8 cellular contexts compared by ENCODE assay signal in the genomic region with DNA sequence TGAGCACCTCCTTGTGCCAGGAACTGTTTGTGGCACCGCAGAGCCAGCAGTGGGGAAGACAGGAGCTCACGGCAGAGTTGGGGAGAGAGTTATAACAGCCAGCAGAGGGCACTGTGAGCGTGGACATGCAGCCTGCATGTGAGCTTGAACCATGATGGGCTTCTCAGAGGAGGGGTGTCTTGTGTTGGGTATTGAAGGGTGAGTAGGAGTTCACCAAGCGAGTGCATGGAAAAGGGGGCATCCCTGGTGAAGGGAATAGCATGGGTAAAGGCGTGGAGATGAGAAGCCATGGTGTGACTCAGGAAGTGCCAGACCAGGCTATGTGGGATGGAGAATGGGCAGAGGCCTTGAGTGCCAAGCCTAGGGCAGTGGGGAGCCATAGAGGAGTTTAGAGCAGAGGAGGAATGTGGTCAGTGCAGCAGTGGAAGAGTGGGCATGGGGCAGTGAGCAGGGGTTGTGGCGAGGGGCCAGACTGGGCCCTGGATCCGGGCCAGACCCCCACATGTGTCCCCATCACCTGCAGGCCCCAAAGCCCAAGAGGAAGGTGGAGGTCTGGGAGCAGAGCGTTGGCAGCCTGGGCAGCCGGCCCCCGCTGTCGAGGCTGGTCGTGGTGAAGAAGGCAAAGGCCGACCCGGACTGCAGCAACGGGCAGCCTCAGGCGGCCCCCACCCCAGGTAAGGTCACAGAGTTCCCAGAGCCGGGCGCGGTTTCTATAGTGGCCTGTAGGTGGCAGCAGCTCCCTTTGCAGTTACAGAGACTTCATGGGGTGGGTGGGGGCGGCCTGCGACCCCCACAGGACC. TPM values are rescaled to one million over a fixed set of nuclear protein-coding genes. Genes with fewer than 3 reads are reported as not detected.
DNase-seq lines count a peak whose midpoint lies in the region; ATAC-seq, FAIRE-seq and TF ChIP-seq lines count a peak whose summit lies in the region.

No MANE protein-coding gene starts in this region.

- DNase-seq in A549 (ENCODE audit: low read depth in 1 of 2, low spot score in 1 of 2), result peak; percentile 61 to 82
- peak; percentile 58 for DNase-seq in GM19238 (ENCODE audit: insufficient read length, low spot score)
- peak; percentile 75 for DNase-seq in OCI-LY7 (ENCODE audit: low spot score)
- DNase-seq in activated T-cell treated with anti-CD3 and anti-CD28 coated beads for 24 hours (ENCODE audit: low read depth), result peak; percentile 47
- peak; percentile 26 for DNase-seq in fibroblast of gingiva (ENCODE audit: low read depth)
- peak; percentile 60 for DNase-seq in neuronal stem cell (ENCODE audit: low spot score)
- DNase-seq in type B pancreatic cell (ENCODE audit: extremely low spot score, unreplicated experiment), result no peak

- BruUV-seq in OCI-LY7 (replicated peaks; lab: Mats Ljungman, UMichigan), result no TSS peak

- H3K9me3 ChIP-seq in A549 (no peaks in the 10 kb centered on the region), OCI-LY7 (ENCODE audit: low read length) (no peaks in the 10 kb centered on the region), neuronal stem cell (replicated peaks in 1 of 2; ENCODE audit: control insufficient read depth in 2 of 2, insufficient read depth in 1 of 2, low read depth in 1 of 2, low read length in 2 of 2) (no peaks in the 10 kb centered on the region)

- TF ChIP-seq CTCF in A549 (IDR thresholded peaks at IDR 0.05) (peak; percentile 50), OCI-LY7 (conservative IDR thresholded peaks at IDR 0.05; ENCODE audit: low read length) (peak; percentile 78), type B pancreatic cell (conservative IDR thresholded peaks at IDR 0.05) (peak; percentile 87)

- FAIRE-seq in A549 (lab: Jason Lieb, UNC), result no peak

- no peaks in the 10 kb centered on the region for H3K27me3 ChIP-seq in neuronal stem cell (ENCODE audit: control insufficient read depth in 3 of 3, insufficient read depth in 3 of 3, low read depth in 1 of 3, low read length in 3 of 3)

- intact Hi-C loops in OCI-LY7 (cut with micrococcal nuclease; ENCODE audit: unreplicated experiment), result loop anchor here (1.0 kb wide), 1 partner anchor 85 kb away; no protein-coding TSS in a partner anchor

- peak overlapping the region; percentile 46 for H3K27ac Mint-ChIP-seq in type B pancreatic cell

- H3K9me3 Mint-ChIP-seq in type B pancreatic cell, result no peaks in the 10 kb centered on the region

- H2AK5ac ChIP-seq in neuronal stem cell (ENCODE audit: low read depth, low read length), result peak overlapping the region; percentile 57

- H3K79me1 ChIP-seq in neuronal stem cell (ENCODE audit: low read depth, low read length), result peaks cover 4% of the 10 kb centered on the region

- H3K4me3 Mint-ChIP-seq in type B pancreatic cell, result no peak overlapping the region

- H3K4me3 ChIP-seq in A549 (no peak overlapping the region), OCI-LY7 (ENCODE audit: low read depth, low read length, poor library complexity, severe bottlenecking) (no peak overlapping the region), neuronal stem cell (ENCODE audit: low read length in 2 of 2) (peak overlapping the region in 1 of 2 donors; percentile 3)

- peak overlapping the region; percentile 58 for H2BK15ac ChIP-seq in neuronal stem cell (ENCODE audit: low read length)

- H2BK5ac ChIP-seq in neuronal stem cell (ENCODE audit: low read length), result peak overlapping the region; percentile 93

- H2BK12ac ChIP-seq in neuronal stem cell (ENCODE audit: low read length), result no peak overlapping the region

- H3K9ac ChIP-seq in neuronal stem cell (ENCODE audit: low read depth, low read length, poor library complexity), result no peak overlapping the region

- H2AFZ ChIP-seq in OCI-LY7 (ENCODE audit: low read length) (no peak overlapping the region), neuronal stem cell (ENCODE audit: low read length) (no peak overlapping the region)

- no peak for TF ChIP-seq EP300 in A549 (IDR thresholded peaks at IDR 0.05)

- no peak overlapping the region for H4K91ac ChIP-seq in neuronal stem cell (ENCODE audit: low read depth, low read length, poor library complexity)

- peak overlapping the region; percentile 75 for H3K23ac ChIP-seq in neuronal stem cell (ENCODE audit: low read depth, low read length, poor library complexity)

- no peak overlapping the region for H3K27ac ChIP-seq in A549
- H3K27ac ChIP-seq in OCI-LY7 (ENCODE audit: low read depth, low read length, poor library complexity, severe bottlenecking), result no peak overlapping the region
- H3K27ac ChIP-seq in neuronal stem cell (replicated peaks; ENCODE audit: low read length), result no peak overlapping the region

- H3K27me3 Mint-ChIP-seq in type B pancreatic cell, result no peaks in the 10 kb centered on the region

- TF ChIP-seq POLR2A in A549 (IDR thresholded peaks at IDR 0.05; ENCODE audit: low read length), result no peak

- H4K20me1 ChIP-seq in OCI-LY7 (ENCODE audit: insufficient read depth, low read length), result no peaks in the 10 kb centered on the region

- H3K9me2 ChIP-seq in OCI-LY7 (ENCODE audit: insufficient read depth, low read length), result no peaks in the 10 kb centered on the region

- ATAC-seq in A549 (peak; percentile 86 to 88), HG02678 (IDR thresholded peaks at IDR 0.05; ENCODE audit: unreplicated experiment) (no peak)

- H3K4me1 ChIP-seq in A549 (no peaks in the 10 kb centered on the region), OCI-LY7 (ENCODE audit: insufficient read depth, low read length, poor library complexity, severe bottlenecking) (no peaks in the 10 kb centered on the region), neuronal stem cell (ENCODE audit: control insufficient read depth in 2 of 2, insufficient read depth in 1 of 2, low read depth in 1 of 2, low read length in 2 of 2) (no peaks in the 10 kb centered on the region)

- no peak overlapping the region for H3K4ac ChIP-seq in neuronal stem cell (ENCODE audit: low read length)

- H3K14ac ChIP-seq in neuronal stem cell (ENCODE audit: low read length), result no peak overlapping the region

- H3K36me3 ChIP-seq in OCI-LY7 (ENCODE audit: insufficient read depth, low read length), result peaks cover 77% of the 10 kb centered on the region
- H3K36me3 ChIP-seq in neuronal stem cell (replicated peaks in 1 of 2; ENCODE audit: control insufficient read depth in 2 of 2, insufficient read depth in 2 of 2, low read length in 2 of 2), result peaks cover 18 to 41% of the 10 kb centered on the region in 2 donors

- POLR2A ChIA-PET in A549 (lab: Yijun Ruan, JAX), result no interaction called here
- POLR2A ChIA-PET in OCI-LY7 (lab: Charles Lee), result interaction anchor here (0.7 to 1.5 kb wide), 4 partner anchors 20 to 259 kb away, joined by 3 to 4 read pairs (median 3); a partner anchor contains a TSS

- H3K4me1 Mint-ChIP-seq in type B pancreatic cell (ENCODE audit: unreplicated experiment), result peaks cover 5% of the 10 kb centered on the region

- H2BK120ac ChIP-seq in neuronal stem cell (ENCODE audit: low read depth, low read length), result no peak overlapping the region

- peak; percentile 67 to 70 for TF ChIP-seq RAD21 in A549 (conservative IDR thresholded peaks at IDR 0.05 in 1 of 2, IDR thresholded peaks at IDR 0.05 in 1 of 2)

- no peak overlapping the region for H3K4me2 ChIP-seq in A549
- no peak overlapping the region for H3K4me2 ChIP-seq in OCI-LY7 (ENCODE audit: low read length)
- H3K4me2 ChIP-seq in neuronal stem cell (ENCODE audit: insufficient read depth, low read length, poor library complexity, severe bottlenecking), result no peak overlapping the region

- H3K36me3 Mint-ChIP-seq in type B pancreatic cell, result peaks cover 4% of the 10 kb centered on the region

- WGBS in A549 (ENCODE audit: missing lambda C conversion rate), result 35% methylated on average over 9 of the region's 21 CpGs
- no CpG with 5 or more reads among the region's 21 CpGs for WGBS in neuronal stem cell (ENCODE audit: extremely low coverage in 2 of 2, insufficient read length in 2 of 2, insufficient replicate concordance in 1 of 2), 2 donors

- no peaks in the 10 kb centered on the region for H3K79me2 ChIP-seq in OCI-LY7 (ENCODE audit: insufficient read depth, low read depth, low read length)

- H3K18ac ChIP-seq in neuronal stem cell (ENCODE audit: low read length), result peak overlapping the region; percentile 64

- CTCF ChIA-PET in A549 (lab: Yijun Ruan, JAX) (interaction anchor here (0.5 to 5.5 kb wide), 25 partner anchors 9 to 258 kb away, joined by 3 to 47 read pairs (median 5); a partner anchor contains a TSS), OCI-LY7 (lab: Charles Lee; ENCODE audit: unreplicated experiment) (interaction anchor here (0.6 to 1.2 kb wide), 4 partner anchors 28 to 1255 kb away, joined by 5 to 10 read pairs (median 8); a partner anchor contains a TSS)

- no peak overlapping the region for H4K8ac ChIP-seq in neuronal stem cell (ENCODE audit: low read depth, low read length)

RNA-seq across cellular contexts. Expression of a gene that starts 11.8 kb away (rescaled TPM):
- polyA plus RNA-seq in A549 (2011; rRNA removed) (0.08 and 0.29 TPM in 2 replicates), A549 (2017; fragmentation: RNase III; extraction: RNeasy Plus Mini Kit Qiagen cat#74134 plus additional on column Dnase treatment) (0.29 to 0.38 TPM in 2 of 3 replicates, not detected in the other)
- polyA plus RNA-seq in A549 (2012; cell fraction: cytosol; rRNA removed), result 0.05 and 0.16 TPM in 2 replicates
- 0.05 and 0.20 TPM in 2 replicates for polyA plus RNA-seq in A549 (2012; cell fraction: nucleus; rRNA removed)
- 0.29 TPM in 1 of 2 replicates, not detected in the other for polyA minus RNA-seq in A549 (2011; rRNA and poly(A)+ RNA removed)
- not detected in 2 replicates for total RNA-seq in OCI-LY7 (2014; rRNA removed; shearing (Covaris generic))
- total RNA-seq in OCI-LY7 (2022) (not detected in 2 replicates), type B pancreatic cell (ENCODE audit: low replicate concordance) (4.9 and 6.1 TPM in 2 replicates)
- 0.26 TPM for polyA plus RNA-seq in neuronal stem cell (2013, experiment 1 of 2)
- 0.32 TPM for polyA plus RNA-seq in neuronal stem cell (2013, experiment 2 of 2)

RNA-seq across cellular contexts. Expression of a gene that starts 20.4 kb away (rescaled TPM):
- polyA plus RNA-seq in A549 (2011; rRNA removed), result 11.4 and 12.3 TPM in 2 replicates
- polyA plus RNA-seq in A549 (2012; cell fraction: cytosol; rRNA removed), result 24.2 and 25.2 TPM in 2 replicates
- 25.8 and 28.6 TPM in 2 replicates for polyA plus RNA-seq in A549 (2012; cell fraction: nucleus; rRNA removed)
- 14.9 to 18.0 TPM (median 16.5 TPM) in 3 replicates for polyA plus RNA-seq in A549 (2017; fragmentation: RNase III; extraction: RNeasy Plus Mini Kit Qiagen cat#74134 plus additional on column Dnase treatment)
- 10.3 and 12.2 TPM in 2 replicates for polyA minus RNA-seq in A549 (2011; rRNA and poly(A)+ RNA removed)
- total RNA-seq in OCI-LY7 (2014; rRNA removed; shearing (Covaris generic)), result 37.8 and 38.2 TPM in 2 replicates
- 31.6 and 35.0 TPM in 2 replicates for total RNA-seq in OCI-LY7 (2022)
- 17.8 TPM for polyA plus RNA-seq in neuronal stem cell (2013, experiment 1 of 2)
- polyA plus RNA-seq in neuronal stem cell (2013, experiment 2 of 2), result 16.3 TPM
- 14.3 and 18.5 TPM in 2 replicates for total RNA-seq in type B pancreatic cell (ENCODE audit: low replicate concordance)

RNA-seq across cellular contexts. Expression of a gene that starts 34.9 kb away (rescaled TPM):
- polyA plus RNA-seq in A549 (2011; rRNA removed) (not detected in 2 replicates), A549 (2017; fragmentation: RNase III; extraction: RNeasy Plus Mini Kit Qiagen cat#74134 plus additional on column Dnase treatment) (not detected in 3 replicates)
- 0.05 TPM in 1 of 2 replicates, not detected in the other for polyA plus RNA-seq in A549 (2012; cell fraction: cytosol; rRNA removed)
- polyA plus RNA-seq in A549 (2012; cell fraction: nucleus; rRNA removed), result not detected in 2 replicates
- polyA minus RNA-seq in A549 (2011; rRNA and poly(A)+ RNA removed), result not detected in 2 replicates
- 2.7 and 6.2 TPM in 2 replicates for total RNA-seq in OCI-LY7 (2014; rRNA removed; shearing (Covaris generic))
- total RNA-seq in OCI-LY7 (2022) (0.44 and 0.59 TPM in 2 replicates), type B pancreatic cell (ENCODE audit: low replicate concordance) (not detected in 2 replicates)
- 1.2 TPM for polyA plus RNA-seq in neuronal stem cell (2013, experiment 1 of 2)
- 1.3 TPM for polyA plus RNA-seq in neuronal stem cell (2013, experiment 2 of 2)

RNA-seq across cellular contexts. Expression of a gene that starts 37.1 kb away (rescaled TPM):
- polyA plus RNA-seq in A549 (2011; rRNA removed) (3.3 and 3.5 TPM in 2 replicates), A549 (2017; fragmentation: RNase III; extraction: RNeasy Plus Mini Kit Qiagen cat#74134 plus additional on column Dnase treatment) (10.4 to 13.2 TPM (median 12.8 TPM) in 3 replicates)
- polyA plus RNA-seq in A549 (2012; cell fraction: cytosol; rRNA removed), result 11.5 and 16.8 TPM in 2 replicates
- polyA plus RNA-seq in A549 (2012; cell fraction: nucleus; rRNA removed), result 28.8 and 36.1 TPM in 2 replicates
- polyA minus RNA-seq in A549 (2011; rRNA and poly(A)+ RNA removed), result 3.4 and 8.0 TPM in 2 replicates
- 19.8 and 20.2 TPM in 2 replicates for total RNA-seq in OCI-LY7 (2014; rRNA removed; shearing (Covaris generic))
- total RNA-seq in OCI-LY7 (2022) (21.9 and 23.2 TPM in 2 replicates), type B pancreatic cell (ENCODE audit: low replicate concordance) (4.8 and 26.3 TPM in 2 replicates)
- polyA plus RNA-seq in neuronal stem cell (2013, experiment 1 of 2), result 34.4 TPM
- polyA plus RNA-seq in neuronal stem cell (2013, experiment 2 of 2), result 34.5 TPM

RNA-seq across cellular contexts. Expression of a gene that starts 38.0 kb away (rescaled TPM):
- polyA plus RNA-seq in A549 (2011; rRNA removed) (1.1 and 1.4 TPM in 2 replicates), A549 (2017; fragmentation: RNase III; extraction: RNeasy Plus Mini Kit Qiagen cat#74134 plus additional on column Dnase treatment) (3.1 to 3.6 TPM (median 3.3 TPM) in 3 replicates)
- 1.4 and 1.7 TPM in 2 replicates for polyA plus RNA-seq in A549 (2012; cell fraction: cytosol; rRNA removed)
- polyA plus RNA-seq in A549 (2012; cell fraction: nucleus; rRNA removed), result 2.4 and 3.8 TPM in 2 replicates
- polyA minus RNA-seq in A549 (2011; rRNA and poly(A)+ RNA removed), result 0.39 and 0.99 TPM in 2 replicates
- total RNA-seq in OCI-LY7 (2014; rRNA removed; shearing (Covaris generic)), result not detected in 2 replicates
- total RNA-seq in OCI-LY7 (2022) (not detected in 2 replicates), type B pancreatic cell (ENCODE audit: low replicate concordance) (0.31 and 0.43 TPM in 2 replicates)
- 0.06 TPM for polyA plus RNA-seq in neuronal stem cell (2013, experiment 1 of 2)
- 0.03 TPM for polyA plus RNA-seq in neuronal stem cell (2013, experiment 2 of 2)
